Comparison of ENCODE assay signal across 32 cellular contexts in genomic region chr7:156217803-156218202, GRCh38.
A peak's percentile ranks its signal among the peaks of the same experiment; 100 is the strongest.
DNase-seq lines count a peak whose midpoint lies in the region; ATAC-seq, FAIRE-seq and TF ChIP-seq lines count a peak whose summit lies in the region.
"Had no signal": no experiment of that assay in that cellular context is flagged by ENCODE, and none has a peak within 500 bp of the region (broad histone marks: within the 10 kb centered on the region; RNA-seq: fewer than 3 reads in every experiment).

No MANE protein-coding gene starts in this region.

- no peak for TF ChIP-seq EP300 in HepG2 (IDR thresholded peaks at IDR 0.05; ENCODE audit: low read depth in 2 of 2, low read length in 2 of 2)
- no peak for TF ChIP-seq EP300 in HepG2 (CRISPR knock-in tag; IDR thresholded peaks at IDR 0.05; ENCODE audit: borderline replicate concordance)
- TF ChIP-seq EP300 in A549 (IDR thresholded peaks at IDR 0.05): no peak
- no peak for TF ChIP-seq EP300 in K562 (IDR thresholded peaks at IDR 0.05; ENCODE audit: low read length)

- no peak for TF ChIP-seq RAD21 in HepG2 (CRISPR knock-in tag; IDR thresholded peaks at IDR 0.05)
- TF ChIP-seq RAD21 in A549 (conservative IDR thresholded peaks at IDR 0.05 in 1 of 2, IDR thresholded peaks at IDR 0.05 in 1 of 2): no peak
- no peak for TF ChIP-seq RAD21 in K562 (CRISPR knock-in tag; conservative IDR thresholded peaks at IDR 0.05 in 1 of 2, IDR thresholded peaks at IDR 0.05 in 1 of 2)

- H3K9me3 ChIP-seq in HepG2 (ENCODE audit: low read length): no peaks in the 10 kb centered on the region
- H3K9me3 ChIP-seq in right lobe of liver: no peaks in the 10 kb centered on the region
- no peaks in the 10 kb centered on the region for H3K9me3 ChIP-seq in A549
- no peaks in the 10 kb centered on the region for H3K9me3 ChIP-seq in K562 (replicated peaks; ENCODE audit: control insufficient read depth, insufficient read depth, low read depth, low read length)
- H3K9me3 ChIP-seq: BE2C; BLaER1; BLaER1 treated with 17β-estradiol and CSF1 and Interleukin-3, amounts not matched to agents 10 nM and 100 nM; Caco-2 had no signal

- H3K4me1 ChIP-seq in HepG2 (ENCODE audit: insufficient read depth, low read length) (peaks cover 13% of the 10 kb centered on the region), right lobe of liver (no peaks in the 10 kb centered on the region), A549 (no peaks in the 10 kb centered on the region), K562 (replicated peaks in 1 of 2; ENCODE audit: control insufficient read depth in 2 of 2, insufficient read depth in 2 of 2, low read length in 2 of 2) (no peaks in the 10 kb centered on the region)
- H3K4me1 ChIP-seq: BE2C; BLaER1; BLaER1 treated with 17β-estradiol and CSF1 and Interleukin-3, amounts not matched to agents 10 nM and 100 nM; Caco-2 had no signal

- in situ Hi-C loops in HepG2 (cut with HindIII; ENCODE audit: extremely low pct_ligation_motif_present, low pct_unique_long_range_greater_than_20kb) (no loop called here), K562 (cut with MboI) (no loop called here)

- TF ChIP-seq CTCF in HepG2 (CRISPR knock-in tag; IDR thresholded peaks at IDR 0.05) (no peak), right lobe of liver (IDR thresholded peaks at IDR 0.05) (no peak), A549 (IDR thresholded peaks at IDR 0.05) (no peak), K562 (IDR thresholded peaks at IDR 0.05 in 2 of 3, conservative IDR thresholded peaks at IDR 0.05 in 1 of 3; ENCODE audit: insufficient read depth in 2 of 3, low read depth in 1 of 3, low read length in 3 of 3) (no peak)

- 4% methylated on average over 6 of the region's 6 CpGs for WGBS in HepG2 (ENCODE audit: low lambda C conversion rate)
- WGBS in right lobe of liver (ENCODE audit: insufficient coverage, low coverage, low lambda C conversion rate, missing lambda C conversion rate): 65% methylated on average over 6 of the region's 6 CpGs
- WGBS in A549 (ENCODE audit: missing lambda C conversion rate): 22% methylated on average over 6 of the region's 6 CpGs
- under 1% methylated on average over 6 of the region's 6 CpGs for WGBS in K562 (ENCODE audit: insufficient coverage, low coverage, missing lambda C conversion rate)

- no peak overlapping the region for H3K9ac ChIP-seq in HepG2 (ENCODE audit: insufficient read depth, low read depth, low read length)
- no peak overlapping the region for H3K9ac ChIP-seq in K562 (ENCODE audit: insufficient read depth in 1 of 2, low read depth in 2 of 2, low read length in 2 of 2)
- H3K9ac ChIP-seq: BLaER1; BLaER1 treated with 17β-estradiol and CSF1 and Interleukin-3, amounts not matched to agents 10 nM and 100 nM had no signal

- CTCF ChIA-PET in HepG2 (lab: Yijun Ruan, JAX; ENCODE audit: low intra/inter-chr PET ratio, low total read pairs): no interaction called here
- CTCF ChIA-PET in A549 (lab: Yijun Ruan, JAX): no interaction called here
- CTCF ChIA-PET in K562 (lab: Yijun Ruan, JAX; ENCODE audit: low intra/inter-chr PET ratio): no interaction called here

- DNase-seq in HepG2 (ENCODE audit: low spot score): no peak
- DNase-seq in right lobe of liver: no peak
- DNase-seq in A549 (ENCODE audit: low read depth in 1 of 2, low spot score in 1 of 2): no peak
- no peak for DNase-seq in K562 (ENCODE audit: extremely low read depth in 1 of 4, low spot score in 3 of 4)
- DNase-seq in NCI-H2196 treated with DMSO at 0.1 percent for 48 hours (lab: John Stamatoyannopoulos, UW; ENCODE audit: unreplicated experiment): no peak
- DNase-seq: 8988T; ACHN; AML-193; BE2C; C1 segment of cervical spinal cord; Caco-2; Calu3; CD4-positive, alpha-beta memory T cell; CD4-positive, alpha-beta T cell; CD4-positive, CD25-positive, alpha-beta regulatory T cell; CD8-positive, alpha-beta memory T cell; CD8-positive, alpha-beta T cell; COR-L47; DMS 273 treated with DMSO at 0.1 percent for 48 hours; DMS153; DMS53; DMS79; DMS79 treated with DMSO at 0.1 percent for 48 hours; DND-41; EL had no signal

- no peak for ATAC-seq in HepG2
- ATAC-seq in right lobe of liver: no peak
- ATAC-seq in A549: no peak
- ATAC-seq in K562: no peak
- no peak for ATAC-seq in GM18861 (IDR thresholded peaks at IDR 0.05; ENCODE audit: unreplicated experiment)
- ATAC-seq: CD8-positive, alpha-beta T cell had no signal

- H3K27ac ChIP-seq in HepG2 (ENCODE audit: extremely low read length, insufficient read depth, low read length) (no peak overlapping the region), right lobe of liver (no peak overlapping the region), A549 (no peak overlapping the region), K562 (ENCODE audit: extremely low read depth, low read depth, low read length) (no peak overlapping the region)
- H3K27ac ChIP-seq: 22Rv1; BLaER1; BLaER1 treated with 17β-estradiol and CSF1 and Interleukin-3, amounts not matched to agents 10 nM and 100 nM; C4-2B had no signal

- no peaks in the 10 kb centered on the region for H3K9me1 ChIP-seq in K562 (ENCODE audit: control insufficient read depth, insufficient read depth, low read length)

- H3K79me2 ChIP-seq in HepG2 (ENCODE audit: insufficient read depth, low read length): no peaks in the 10 kb centered on the region
- H3K79me2 ChIP-seq in K562 (ENCODE audit: control insufficient read depth, insufficient read depth, low read length): no peaks in the 10 kb centered on the region

- BruUV-seq in HepG2 (replicated peaks; lab: Mats Ljungman, UMichigan) (no TSS peak), K562 (replicated peaks; lab: Mats Ljungman, UMichigan) (no TSS peak)

- H2AFZ ChIP-seq in HepG2 (ENCODE audit: low read length) (no peak overlapping the region), K562 (ENCODE audit: low read depth, low read length) (no peak overlapping the region)

- POLR2A ChIA-PET in HepG2 (lab: Yijun Ruan, JAX): no interaction called here
- POLR2A ChIA-PET in A549 (lab: Yijun Ruan, JAX): no interaction called here
- POLR2A ChIA-PET in K562 (lab: Yijun Ruan, JAX): no interaction called here

- intact Hi-C loops in HepG2 (cut with micrococcal nuclease; ENCODE audit: unreplicated experiment): no loop called here
- intact Hi-C loops in right lobe of liver (cut with DNase I): no loop called here
- intact Hi-C loops in K562 (cut with micrococcal nuclease): no loop called here

- H3K27me3 ChIP-seq in HepG2 (ENCODE audit: control insufficient read depth in 1 of 2, insufficient read depth in 2 of 2, low read length in 2 of 2): peaks cover 9 to 75% of the 10 kb centered on the region in 2 experiments
- H3K27me3 ChIP-seq in right lobe of liver: no peaks in the 10 kb centered on the region
- peaks cover 31 to 64% of the 10 kb centered on the region in 2 experiments for H3K27me3 ChIP-seq in K562 (ENCODE audit: control insufficient read depth in 2 of 2, insufficient read depth in 2 of 2, low read length in 2 of 2)
- H3K27me3 ChIP-seq: BLaER1; BLaER1 treated with 17β-estradiol and CSF1 and Interleukin-3, amounts not matched to agents 10 nM and 100 nM had no signal

- H3K4me3 ChIP-seq in HepG2 (replicated peaks in 1 of 3; ENCODE audit: insufficient read depth in 1 of 3, low read depth in 2 of 3, low read length in 3 of 3): no peak overlapping the region
- H3K4me3 ChIP-seq in right lobe of liver: no peak overlapping the region
- H3K4me3 ChIP-seq in A549: no peak overlapping the region
- H3K4me3 ChIP-seq in K562: no peak overlapping the region
- H3K4me3 ChIP-seq: BLaER1; BLaER1 treated with 17β-estradiol and CSF1 and Interleukin-3, amounts not matched to agents 10 nM and 100 nM had no signal

- H3K4me2 ChIP-seq in HepG2 (ENCODE audit: low read depth, low read length) (no peak overlapping the region), A549 (no peak overlapping the region), K562 (ENCODE audit: insufficient read depth, low read length) (no peak overlapping the region)
- H3K4me2 ChIP-seq: BLaER1; BLaER1 treated with 17β-estradiol and CSF1 and Interleukin-3, amounts not matched to agents 10 nM and 100 nM had no signal

- no peak for TF ChIP-seq POLR2A in HepG2 (IDR thresholded peaks at IDR 0.05; ENCODE audit: insufficient read depth in 1 of 2, low read depth in 2 of 2, low read length in 2 of 2)
- no peak for TF ChIP-seq POLR2A in right lobe of liver (IDR thresholded peaks at IDR 0.05)
- no peak for TF ChIP-seq POLR2A in A549 (IDR thresholded peaks at IDR 0.05; ENCODE audit: low read length)
- TF ChIP-seq POLR2A in K562 (conservative IDR thresholded peaks at IDR 0.05): no peak

- FAIRE-seq in HepG2 (lab: Jason Lieb, UNC) (no peak), A549 (lab: Jason Lieb, UNC) (no peak), K562 (lab: Jason Lieb, UNC) (no peak)
- FAIRE-seq: A204.1, D721Med had no signal

- no peaks in the 10 kb centered on the region for H3K36me3 ChIP-seq in HepG2 (replicated peaks in 1 of 2; ENCODE audit: control insufficient read depth in 1 of 2, insufficient read depth in 2 of 2, low read length in 2 of 2)
- H3K36me3 ChIP-seq in right lobe of liver: no peaks in the 10 kb centered on the region
- H3K36me3 ChIP-seq in K562 (ENCODE audit: control insufficient read depth, insufficient read depth, low read length): no peaks in the 10 kb centered on the region
- H3K36me3 ChIP-seq: BE2C; BLaER1; BLaER1 treated with 17β-estradiol and CSF1 and Interleukin-3, amounts not matched to agents 10 nM and 100 nM had no signal

- H4K20me1 ChIP-seq in HepG2 (ENCODE audit: insufficient read depth, low read length) (no peaks in the 10 kb centered on the region), K562 (replicated peaks; ENCODE audit: control insufficient read depth, insufficient read depth, low read length) (peaks cover 7% of the 10 kb centered on the region; the same call in 1 of the 2 replicates)
- H4K20me1 ChIP-seq: BLaER1; BLaER1 treated with 17β-estradiol and CSF1 and Interleukin-3, amounts not matched to agents 10 nM and 100 nM had no signal

TF ChIP-seq in HepG2, 621 proteins besides CTCF, POLR2A, EP300 and RAD21 (continues in another document):
- peak; percentile 56; the same call in 1 of the 2 replicates for TF ChIP-seq MAFF (IDR thresholded peaks at IDR 0.05; ENCODE audit: low read depth, low read length)

TF ChIP-seq in A549, 52 proteins besides CTCF, POLR2A, EP300 and RAD21:
- no peak for TF ChIP-seq CEBPB (IDR thresholded peaks at IDR 0.05)
- TF ChIP-seq NR3C1 (IDR thresholded peaks at IDR 0.05): no peak
- peak; percentile 20 for TF ChIP-seq MAFK (IDR thresholded peaks at IDR 0.05; ENCODE audit: partially characterized antibody)

TF ChIP-seq in K562, 482 proteins besides CTCF, POLR2A, EP300 and RAD21:
- TF ChIP-seq TEAD2 (tag; IDR thresholded peaks at IDR 0.05): no peak
- peak; percentile 26; the same call in 1 of the 2 replicates for TF ChIP-seq ZNF316 (IDR thresholded peaks at IDR 0.05)
TF ChIP-seq in K562: peak in this region for 1.

Comparison
In these comparisons a context has a peak if more than half of its experiments do, and no peak if none do; other contexts are left out.
1. Of the 241 proteins assayed by ChIP-seq in both HepG2 and K562: peak only in HepG2: MAFF; only in K562: none; in both: none; in neither: 239; mixed calls (peak in some experiments, not most) for 1.